In the genomic region with DNA sequence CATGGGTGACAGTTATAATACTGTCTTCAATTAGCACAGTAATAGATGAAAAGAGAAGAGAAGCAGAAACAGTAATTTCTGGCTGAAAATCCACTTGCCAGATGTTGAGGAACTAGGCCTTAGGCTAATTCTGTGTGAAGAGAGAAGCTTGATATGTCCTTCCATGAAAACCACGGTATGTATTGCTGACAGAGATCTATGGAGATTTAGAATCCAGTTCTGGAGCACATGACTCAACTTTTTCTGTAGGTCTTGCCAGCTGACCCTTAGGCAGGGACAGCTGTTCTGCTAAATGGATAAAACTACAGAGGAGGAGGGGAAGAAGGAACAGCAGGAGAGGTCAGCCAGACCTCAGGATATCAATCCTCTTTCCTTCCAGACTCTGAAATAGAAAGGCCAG, we compare ENCODE assay signal across 14 cellular contexts.
A peak's percentile ranks its signal among the peaks of the same experiment; 100 is the strongest.
DNase-seq lines count a peak whose midpoint lies in the region; TF ChIP-seq lines count a peak whose summit lies in the region.
"Had no signal": no experiment of that assay in that cellular context is flagged by ENCODE, and none has a peak within 500 bp of the region (broad histone marks: within the 10 kb centered on the region; RNA-seq: fewer than 3 reads in every experiment).

No MANE protein-coding gene starts in this region.

- no peak for TF ChIP-seq EP300 in esophagus muscularis mucosa (IDR thresholded peaks at IDR 0.05)

- no peak overlapping the region for H2AFZ ChIP-seq in mesenchymal stem cell (ENCODE audit: low read depth, low read length)

- intact Hi-C loops in esophagus muscularis mucosa (cut with DNase I) = no loop called here

- DNase-seq in AG10803 (ENCODE audit: low read depth) = peak; percentile 72
- DNase-seq in LHCN-M2 (ENCODE audit: low read depth) = peak; percentile 85
- DNase-seq in endodermal cell = no peak
- DNase-seq in mesenchymal stem cell = peak; percentile 18
- DNase-seq in effector memory CD4-positive, alpha-beta T cell = no peak
- no peak for DNase-seq in SKM-1 (lab: John Stamatoyannopoulos, UW; ENCODE audit: unreplicated experiment)
- no peak for DNase-seq in NCI-H748 treated with DMSO at 0.1 percent for 48 hours (lab: John Stamatoyannopoulos, UW)
- no peak for DNase-seq in esophagus muscularis mucosa (ENCODE audit: extremely low spot score)
- DNase-seq: activated CD4-positive, alpha-beta T cell treated with anti-CD3 and anti-CD28 coated beads, Interleukin-2, amount 50 U/mL, for 48 hours; left colon; naive thymus-derived CD4-positive, alpha-beta T cell; NCI-H2227 treated with DMSO at 0.1 percent for 48 hours; stimulated activated naive CD8-positive, alpha-beta T cell treated with anti-CD3 and anti-CD28 coated beads, Interleukin-15, Interleukin-2, amounts not matched to agents 100 U/mL and 50 U/mL, for 24 hours had no signal

- H3K36me3 ChIP-seq in endodermal cell (ENCODE audit: control insufficient read depth, insufficient read depth, low read length) (no peaks in the 10 kb centered on the region), mesenchymal stem cell (ENCODE audit: control insufficient read depth in 1 of 2, insufficient read depth in 2 of 2, low read depth in 1 of 2, low read length in 2 of 2) (no peaks in the 10 kb centered on the region), esophagus muscularis mucosa (no peaks in the 10 kb centered on the region)
- no peaks in the 10 kb centered on the region for H3K36me3 ChIP-seq in effector memory CD4-positive, alpha-beta T cell (ENCODE audit: control insufficient read depth, insufficient read depth, low read length)

- H2AK5ac ChIP-seq in mesenchymal stem cell (ENCODE audit: low read length, severe bottlenecking) = no peak overlapping the region

- H3K27ac ChIP-seq in endodermal cell (ENCODE audit: low read depth, low read length) = peak overlapping the region; percentile 1
- H3K27ac ChIP-seq in mesenchymal stem cell (ENCODE audit: low read length, poor library complexity, severe bottlenecking) = no peak overlapping the region
- H3K27ac ChIP-seq in effector memory CD4-positive, alpha-beta T cell (ENCODE audit: insufficient read depth, low read length, poor library complexity, severe bottlenecking) = no peak overlapping the region
- no peak overlapping the region for H3K27ac ChIP-seq in esophagus muscularis mucosa (replicated peaks in 1 of 4)
- H3K27ac ChIP-seq: epithelial cell of prostate had no signal

- 97 to 100% methylated on average over 1 of the region's 1 CpG for WGBS in endodermal cell (ENCODE audit: insufficient coverage in 1 of 2, insufficient read length in 1 of 2), 2 experiments
- WGBS in mesenchymal stem cell = 69% methylated on average over 1 of the region's 1 CpG
- WGBS in esophagus muscularis mucosa = 55% methylated on average over 1 of the region's 1 CpG

- TF ChIP-seq POLR2A in esophagus muscularis mucosa (IDR thresholded peaks at IDR 0.05; ENCODE audit: low read depth) = no peak

- H2BK15ac ChIP-seq in mesenchymal stem cell (ENCODE audit: low read depth, poor library complexity, severe bottlenecking) = no peak overlapping the region

- no peak overlapping the region for H3K23ac ChIP-seq in mesenchymal stem cell (ENCODE audit: low read length in 2 of 2)

- peaks cover 2% of the 10 kb centered on the region for H3K9me3 Mint-ChIP-seq in endodermal cell

- no peak overlapping the region for H2BK5ac ChIP-seq in mesenchymal stem cell (ENCODE audit: low read depth, low read length, poor library complexity, severe bottlenecking)

- H3K9me3 ChIP-seq in endodermal cell (ENCODE audit: control insufficient read depth, low read length) (no peaks in the 10 kb centered on the region), mesenchymal stem cell (ENCODE audit: control insufficient read depth, low read length) (no peaks in the 10 kb centered on the region), esophagus muscularis mucosa (no peaks in the 10 kb centered on the region)
- no peaks in the 10 kb centered on the region for H3K9me3 ChIP-seq in effector memory CD4-positive, alpha-beta T cell (ENCODE audit: control insufficient read depth, low read length)

- no peak overlapping the region for H2BK12ac ChIP-seq in mesenchymal stem cell (ENCODE audit: low read length in 2 of 2)

- H3K27me3 Mint-ChIP-seq in endodermal cell (ENCODE audit: insufficient read depth) = no peaks in the 10 kb centered on the region
- H3K27me3 Mint-ChIP-seq: naive thymus-derived CD4-positive, alpha-beta T cell had no signal

- H3K4me3 ChIP-seq in AG10803 (ENCODE audit: low read length) = no peak overlapping the region
- H3K4me3 ChIP-seq in endodermal cell (ENCODE audit: low read length) = no peak overlapping the region
- H3K4me3 ChIP-seq in mesenchymal stem cell (ENCODE audit: insufficient read depth in 1 of 2, low read depth in 1 of 2, low read length in 2 of 2) = peak overlapping the region in 1 of 2 experiments; percentile 2
- H3K4me3 ChIP-seq in effector memory CD4-positive, alpha-beta T cell (ENCODE audit: insufficient read depth, low read depth, low read length, poor library complexity, severe bottlenecking) = no peak overlapping the region
- no peak overlapping the region for H3K4me3 ChIP-seq in esophagus muscularis mucosa

- H4K91ac ChIP-seq in mesenchymal stem cell (ENCODE audit: low read length) = no peak overlapping the region

- H3K4me3 Mint-ChIP-seq in endodermal cell = no peak overlapping the region
- H3K4me3 Mint-ChIP-seq: naive thymus-derived CD4-positive, alpha-beta T cell had no signal

- H3K27ac Mint-ChIP-seq in endodermal cell = no peak overlapping the region
- H3K27ac Mint-ChIP-seq: naive thymus-derived CD4-positive, alpha-beta T cell had no signal

- no peak for TF ChIP-seq CTCF in AG10803 (conservative IDR thresholded peaks at IDR 0.05; ENCODE audit: low read length)
- no peak for TF ChIP-seq CTCF in endodermal cell (conservative IDR thresholded peaks at IDR 0.05)
- TF ChIP-seq CTCF in esophagus muscularis mucosa (IDR thresholded peaks at IDR 0.05) = no peak

- no peak overlapping the region for H3K4me2 ChIP-seq in mesenchymal stem cell (ENCODE audit: low read length, poor library complexity, severe bottlenecking)

- no peaks in the 10 kb centered on the region for H3K36me3 Mint-ChIP-seq in endodermal cell (ENCODE audit: low read depth)
- H3K36me3 Mint-ChIP-seq: naive thymus-derived CD4-positive, alpha-beta T cell had no signal

- no peak overlapping the region for H3K9ac ChIP-seq in endodermal cell (ENCODE audit: extremely low read depth, low read length, poor library complexity, severe bottlenecking)
- H3K9ac ChIP-seq in mesenchymal stem cell (ENCODE audit: low read length) = no peak overlapping the region

- peaks cover 2% of the 10 kb centered on the region for H3K79me1 ChIP-seq in mesenchymal stem cell (replicated peaks; ENCODE audit: low read length, poor library complexity, severe bottlenecking)

- no peak overlapping the region for H2BK120ac ChIP-seq in mesenchymal stem cell (ENCODE audit: low read depth, low read length)

- H4K8ac ChIP-seq in mesenchymal stem cell (ENCODE audit: low read length) = no peak overlapping the region

- H3K4ac ChIP-seq in mesenchymal stem cell (ENCODE audit: low read depth in 1 of 2, low read length in 2 of 2) = no peak overlapping the region

- peak overlapping the region in 1 of 2 experiments; percentile 52 for H3K18ac ChIP-seq in mesenchymal stem cell (ENCODE audit: low read depth in 1 of 2, low read length in 2 of 2)

- peaks cover under 1% of the 10 kb centered on the region for H3K4me1 ChIP-seq in endodermal cell (ENCODE audit: control insufficient read depth, insufficient read depth, low read length)
- no peaks in the 10 kb centered on the region for H3K4me1 ChIP-seq in mesenchymal stem cell (ENCODE audit: control insufficient read depth, insufficient read depth, low read depth, low read length)
- no peaks in the 10 kb centered on the region for H3K4me1 ChIP-seq in effector memory CD4-positive, alpha-beta T cell (ENCODE audit: control insufficient read depth, insufficient read depth, low read length, poor library complexity, severe bottlenecking)
- H3K4me1 ChIP-seq in esophagus muscularis mucosa = no peaks in the 10 kb centered on the region

- no peaks in the 10 kb centered on the region for H3K27me3 ChIP-seq in endodermal cell (ENCODE audit: control insufficient read depth, insufficient read depth, low read length, poor library complexity, severe bottlenecking)
- H3K27me3 ChIP-seq in mesenchymal stem cell (ENCODE audit: control insufficient read depth in 1 of 2, insufficient read depth in 1 of 2, low read length in 2 of 2) = no peaks in the 10 kb centered on the region
- H3K27me3 ChIP-seq in effector memory CD4-positive, alpha-beta T cell (replicated peaks; ENCODE audit: control insufficient read depth, insufficient read depth, low read length, poor library complexity, severe bottlenecking) = no peaks in the 10 kb centered on the region
- no peaks in the 10 kb centered on the region for H3K27me3 ChIP-seq in esophagus muscularis mucosa

- peaks cover 5% of the 10 kb centered on the region for H3K4me1 Mint-ChIP-seq in endodermal cell
- H3K4me1 Mint-ChIP-seq: naive thymus-derived CD4-positive, alpha-beta T cell had no signal

- no peak overlapping the region for H3K14ac ChIP-seq in mesenchymal stem cell (ENCODE audit: low read length in 2 of 2)

Comparison
In these comparisons a context has a peak if more than half of its experiments do, and no peak if none do; other contexts are left out.
1. DNase-seq: peak in AG10803 (single experiment), LHCN-M2 (single experiment) and mesenchymal stem cell (single experiment); none in endodermal cell (single experiment), effector memory CD4-positive, alpha-beta T cell (0 of 3), SKM-1 (single experiment), NCI-H748 treated with DMSO at 0.1 percent for 48 hours (single experiment) and esophagus muscularis mucosa (single experiment).